Comparison of ENCODE assay signal across 20 cellular contexts in genomic region chr10:85138046-85138445, GRCh38.
"Had no signal": no experiment of that assay in that cellular context is flagged by ENCODE, and none has a peak within 500 bp of the region (broad histone marks: within the 10 kb centered on the region; RNA-seq: fewer than 3 reads in every experiment).

No MANE protein-coding gene starts in this region.

- H3K4me1 ChIP-seq: colonic mucosa, foreskin keratinocyte, gastroesophageal sphincter, heart right ventricle, left lung had no signal

- ATAC-seq: effector memory CD8-positive, alpha-beta T cell; esophagus mucosa; foreskin keratinocyte; gastroesophageal sphincter; heart right ventricle; left cardiac atrium; left ventricle myocardium superior; mucosa of descending colon had no signal

- DNase-seq: cerebellar nuclear complex; colonic mucosa; cortex of kidney; effector CD8-positive, alpha-beta T cell; effector memory CD8-positive, alpha-beta T cell; endodermal cell; erythroblast; foreskin keratinocyte; heart right ventricle; hippocampal formation; left cardiac atrium; left lung; left ventricle myocardium superior; mesenchymal stem cell; mucosa of descending colon had no signal

- H3K27ac Mint-ChIP-seq: dendritic cell treated with granulocyte-macrophage colony-stimulating factor and Interleukin-4, amounts not matched to agents 40 ng/mL and 50 ng/mL, for 4 days; effector memory CD8-positive, alpha-beta T cell; endodermal cell; mesothelial cell of epicardium had no signal

- H3K4me3 ChIP-seq: colonic mucosa, gastroesophageal sphincter, heart right ventricle, left lung, mucosa of descending colon had no signal

- H3K9me3 ChIP-seq: colonic mucosa, gastroesophageal sphincter, heart right ventricle, mucosa of descending colon had no signal

- H3K27me3 ChIP-seq: colonic mucosa, foreskin keratinocyte, gastroesophageal sphincter, heart right ventricle, left lung had no signal

- H3K9me3 Mint-ChIP-seq: dendritic cell treated with granulocyte-macrophage colony-stimulating factor and Interleukin-4, amounts not matched to agents 40 ng/mL and 50 ng/mL, for 4 days had no signal

- H3K36me3 Mint-ChIP-seq: mesothelial cell of epicardium had no signal

- H3K27ac ChIP-seq: colonic mucosa, epithelial cell of prostate, foreskin keratinocyte, gastroesophageal sphincter, heart right ventricle had no signal

- H3K36me3 ChIP-seq: colonic mucosa, gastroesophageal sphincter, heart right ventricle, left lung had no signal
